ENCODE assay signal across 16 cellular contexts in genomic region chr2:109230980-109231420, GRCh38.
A peak's percentile ranks its signal among the peaks of the same experiment; 100 is the strongest.
DNase-seq lines count a peak whose midpoint lies in the region; ATAC-seq, FAIRE-seq and TF ChIP-seq lines count a peak whose summit lies in the region.
"Had no signal": no experiment of that assay in that cellular context is flagged by ENCODE, and none has a peak within 500 bp of the region (broad histone marks: within the 10 kb centered on the region; RNA-seq: fewer than 3 reads in every experiment).

No MANE protein-coding gene starts in this region.

- CTCF ChIA-PET in IMR-90 (lab: Yijun Ruan, JAX) (interaction anchor here (1.0 kb wide), 1 partner anchor 20 kb away, joined by 3 read pairs; no protein-coding TSS in a partner anchor), H1 (lab: Charles Lee; ENCODE audit: partially characterized antibody) (interaction anchor here (0.6 to 0.9 kb wide), 2 partner anchors 101 to 504 kb away, joined by 3 read pairs; no protein-coding TSS in a partner anchor)

- BruUV-seq in IMR-90 (replicated peaks; lab: Mats Ljungman, UMichigan), result no TSS peak

- H3K36me3 ChIP-seq in IMR-90 (ENCODE audit: control insufficient read depth, insufficient read depth, low read length) (no peaks in the 10 kb centered on the region), H1 (ENCODE audit: control insufficient read depth in 2 of 4, insufficient read depth in 4 of 4, low read length in 3 of 4) (no peaks in the 10 kb centered on the region), osteoblast (ENCODE audit: insufficient read depth, low read length) (no peaks in the 10 kb centered on the region)

- TF ChIP-seq RAD21 in IMR-90 (IDR thresholded peaks at IDR 0.05; ENCODE audit: low read length), result no peak
- no peak for TF ChIP-seq RAD21 in H1 (IDR thresholded peaks at IDR 0.05 in 1 of 2, conservative IDR thresholded peaks at IDR 0.05 in 1 of 2; ENCODE audit: low read depth in 2 of 2, low read length in 2 of 2)

- peak; percentile 59 for DNase-seq in CD1c-positive myeloid dendritic cell (ENCODE audit: extremely low spot score)
- no peak for DNase-seq in IMR-90
- no peak for DNase-seq in H1 (ENCODE audit: low read depth in 1 of 2, low spot score in 2 of 2)
- DNase-seq in osteoblast (ENCODE audit: insufficient read length, low spot score, missing footprints), result no peak
- no peak for DNase-seq in NCI-H1436 treated with DMSO at 0.1 percent for 48 hours (lab: John Stamatoyannopoulos, UW)
- DNase-seq in kidney tubule cell (ENCODE audit: low spot score), result no peak
- DNase-seq in activated naive CD4-positive, alpha-beta T cell treated with anti-CD3 and anti-CD28 coated beads, Interleukin-2, amount 50 U/mL, for 16 hours, result no peak
- DNase-seq: amniotic stem cell; kidney; NCI-H1048; NCI-H526 treated with DMSO at 0.1 percent for 48 hours; stimulated activated CD4-positive, alpha-beta T cell treated with anti-CD3 and anti-CD28 coated beads, Interleukin-2, amount 100 ng/mL, for 24 hours; stimulated activated CD8-positive, alpha-beta memory T cell treated with anti-CD3 and anti-CD28 coated beads, Interleukin-4, amount 100 ng/mL, for 48 hours; T-helper 2 cell had no signal

- dilution Hi-C loops in IMR-90 (cut with HindIII; ENCODE audit: low sequenced_read_pairs, unreplicated experiment), result no loop called here

- intact Hi-C loops in IMR-90 (cut with micrococcal nuclease), result no loop called here

- TF ChIP-seq POLR2A in IMR-90 (IDR thresholded peaks at IDR 0.05; ENCODE audit: low read depth, low read length) (no peak), H1 (IDR thresholded peaks at IDR 0.05; ENCODE audit: control extremely low read depth in 1 of 2, low read depth in 2 of 2, low read length in 2 of 2) (no peak)

- H3K23me2 ChIP-seq in H1 (ENCODE audit: low read depth, low read length), result no peaks in the 10 kb centered on the region

- H3K4ac ChIP-seq in IMR-90 (ENCODE audit: low read depth, low read length) (0 out of 2 replicates have a peak overlapping the region, but pooled peaks have one; percentile 9), H1 (replicated peaks; ENCODE audit: insufficient read length, low read depth, low read length) (no peak overlapping the region)

- 0 out of 2 replicates have a peak overlapping the region, but pooled peaks have one; percentile 65 for H2BK12ac ChIP-seq in H1 (ENCODE audit: low read depth, low read length)

- H2AFZ ChIP-seq in IMR-90 (replicated peaks; ENCODE audit: low read length, poor library complexity) (no peak overlapping the region), H1 (ENCODE audit: low read length) (no peak overlapping the region), osteoblast (ENCODE audit: low read length) (no peak overlapping the region)

- H2BK120ac ChIP-seq in IMR-90 (ENCODE audit: low read depth, low read length) (no peak overlapping the region), H1 (replicated peaks; ENCODE audit: low read depth, low read length) (no peak overlapping the region)

- POLR2A ChIA-PET in IMR-90 (lab: Charles Lee; ENCODE audit: unreplicated experiment) (no interaction called here), H1 (lab: Charles Lee; ENCODE audit: partially characterized antibody) (no interaction called here)

- TF ChIP-seq CTCF in IMR-90 (conservative IDR thresholded peaks at IDR 0.05; ENCODE audit: low read depth, low read length) (no peak), H1 (IDR thresholded peaks at IDR 0.05; ENCODE audit: control extremely low read depth in 1 of 3, insufficient read depth in 1 of 3, low read depth in 1 of 3, low read length in 3 of 3) (no peak), osteoblast (IDR thresholded peaks at IDR 0.05; ENCODE audit: extremely low read depth, low read depth, low read length) (no peak)

- in situ Hi-C loops in IMR-90 (cut with MboI; ENCODE audit: low sequenced_read_pairs), result no loop called here

- H3K9me3 ChIP-seq in IMR-90 (ENCODE audit: control insufficient read depth, insufficient read depth, low read length) (no peaks in the 10 kb centered on the region), H1 (ENCODE audit: insufficient read depth in 2 of 2, low read depth in 1 of 2, low read length in 1 of 2) (peaks cover 0 to 3% of the 10 kb centered on the region in 2 experiments; a peak in 1 of 4 replicates), osteoblast (ENCODE audit: low read depth, low read length) (no peaks in the 10 kb centered on the region)

- H4K8ac ChIP-seq in IMR-90 (ENCODE audit: low read depth in 2 of 2, low read length in 2 of 2) (peak overlapping the region in 1 of 2 experiments; percentile 52; a peak in 2 of 4 replicates), H1 (ENCODE audit: extremely low read depth, insufficient read depth, low read length) (no peak overlapping the region)

- H2AK5ac ChIP-seq in IMR-90 (ENCODE audit: low read depth, low read length) (peak overlapping the region; percentile 79), H1 (ENCODE audit: low read depth, low read length) (no peak overlapping the region)

- H3K23ac ChIP-seq in IMR-90 (ENCODE audit: low read depth, low read length) (peak overlapping the region; percentile 29; the same call in 1 of the 2 replicates), H1 (ENCODE audit: insufficient read length) (no peak overlapping the region)

- H3K4me2 ChIP-seq in IMR-90 (ENCODE audit: low read depth, low read length) (no peak overlapping the region; the same call in 1 of the 2 replicates), H1 (ENCODE audit: insufficient read depth in 1 of 2, low read depth in 2 of 2, low read length in 2 of 2) (no peak overlapping the region), osteoblast (ENCODE audit: insufficient read depth, low read length) (peak overlapping the region; percentile 15)

- H3K9me1 ChIP-seq in IMR-90 (ENCODE audit: insufficient read depth, low read length), result peaks cover 17% of the 10 kb centered on the region; the same call in 1 of the 2 replicates

- no peak overlapping the region for H3K9ac ChIP-seq in IMR-90 (ENCODE audit: low read depth, low read length)
- no peak overlapping the region for H3K9ac ChIP-seq in H1 (replicated peaks in 1 of 4; ENCODE audit: extremely low read depth in 1 of 4, low read depth in 3 of 4, low read length in 3 of 4)

- H3K4me3 ChIP-seq in IMR-90 (ENCODE audit: insufficient read depth, low read depth, low read length) (no peak overlapping the region), H1 (ENCODE audit: extremely low read depth in 1 of 4, insufficient read depth in 2 of 4, low read depth in 3 of 4, low read length in 4 of 4) (no peak overlapping the region), osteoblast (ENCODE audit: insufficient read depth, low read length) (no peak overlapping the region)
- H3K4me3 ChIP-seq: coronary artery had no signal

- H3K56ac ChIP-seq in IMR-90 (ENCODE audit: extremely low read depth, insufficient read depth, low read length) (no peak overlapping the region), H1 (replicated peaks; ENCODE audit: insufficient read length, low read depth, low read length) (no peak overlapping the region)

- no peak overlapping the region for H2AK9ac ChIP-seq in IMR-90 (replicated peaks; ENCODE audit: low read depth, low read length, poor library complexity)

- H3K27ac ChIP-seq in IMR-90 (ENCODE audit: insufficient read depth, low read length) (no peak overlapping the region), H1 (ENCODE audit: low read depth, low read length) (no peak overlapping the region), osteoblast (ENCODE audit: low read depth, low read length) (no peak overlapping the region)
- H3K27ac ChIP-seq: epithelial cell of prostate had no signal

- H3K18ac ChIP-seq in IMR-90 (ENCODE audit: low read depth, low read length) (peak overlapping the region; percentile 9; the same call in 1 of the 2 replicates), H1 (ENCODE audit: extremely low read depth, low read length) (no peak overlapping the region)

- H3K4me1 ChIP-seq in IMR-90 (ENCODE audit: control insufficient read depth, insufficient read depth, low read length) (peaks cover 10% of the 10 kb centered on the region), H1 (replicated peaks in 1 of 4; ENCODE audit: control insufficient read depth in 3 of 4, insufficient read depth in 4 of 4, low read length in 3 of 4) (peaks cover 0 to 4% (median 2%) of the 10 kb centered on the region in 4 experiments; a peak in 3 of 7 replicates), osteoblast (ENCODE audit: insufficient read depth, low read length) (peaks cover 6% of the 10 kb centered on the region)

- peak overlapping the region; percentile 30 for H4K5ac ChIP-seq in IMR-90 (ENCODE audit: low read depth, low read length)
- no peak overlapping the region for H4K5ac ChIP-seq in H1 (ENCODE audit: insufficient read length, low read depth, low read length)

- no CpG with 5 or more reads among the region's 7 CpGs for WGBS in IMR-90 (ENCODE audit: extremely low coverage in 2 of 2, insufficient read length in 1 of 2), 2 experiments
- WGBS in H1 (ENCODE audit: extremely low coverage in 1 of 2, insufficient coverage in 1 of 2, insufficient read length in 1 of 2, insufficient replicate concordance in 2 of 2, low coverage in 1 of 2, low lambda C conversion rate in 2 of 2, missing lambda C conversion rate in 1 of 2), 2 experiments, result 88% methylated on average over 7 of the region's 7 CpGs; no CpG with 5 or more reads in 1 of the 2 experiments

- peaks cover 45% of the 10 kb centered on the region for H4K20me1 ChIP-seq in IMR-90 (ENCODE audit: insufficient read depth, low read length)
- H4K20me1 ChIP-seq in H1 (replicated peaks in 1 of 2; ENCODE audit: control insufficient read depth in 1 of 2, insufficient read depth in 2 of 2, low read length in 2 of 2), result no peaks in the 10 kb centered on the region
- peaks cover 77% of the 10 kb centered on the region for H4K20me1 ChIP-seq in osteoblast (ENCODE audit: insufficient read depth, low read length)

- no peak for TF ChIP-seq EP300 in H1 (IDR thresholded peaks at IDR 0.05; ENCODE audit: borderline replicate concordance in 1 of 2, low read depth in 2 of 2, low read length in 2 of 2)

- H2BK15ac ChIP-seq in IMR-90 (ENCODE audit: low read depth, low read length), result no peak overlapping the region
- no peak overlapping the region for H2BK15ac ChIP-seq in H1 (ENCODE audit: low read length)

- no peak overlapping the region for H3K14ac ChIP-seq in IMR-90 (replicated peaks; ENCODE audit: low read depth, low read length)
- no peak overlapping the region for H3K14ac ChIP-seq in H1 (ENCODE audit: insufficient read length)

- H2BK20ac ChIP-seq in IMR-90 (ENCODE audit: low read depth, low read length) (no peak overlapping the region), H1 (ENCODE audit: low read length) (no peak overlapping the region)

- FAIRE-seq in H1 (lab: Jason Lieb, UNC), result no peak
- FAIRE-seq: kidney had no signal

- no peaks in the 10 kb centered on the region for H3K27me3 ChIP-seq in IMR-90 (ENCODE audit: control insufficient read depth, insufficient read depth, low read length)
- no peaks in the 10 kb centered on the region for H3K27me3 ChIP-seq in H1 (replicated peaks in 1 of 4; ENCODE audit: control insufficient read depth in 3 of 4, extremely low read depth in 1 of 4, insufficient read depth in 3 of 4, low read length in 3 of 4)
- H3K27me3 ChIP-seq in osteoblast (ENCODE audit: insufficient read depth, low read length), result no peaks in the 10 kb centered on the region

- no peaks in the 10 kb centered on the region for H3K79me2 ChIP-seq in H1 (ENCODE audit: control insufficient read depth in 1 of 2, insufficient read depth in 2 of 2, low read length in 2 of 2)
- H3K79me2 ChIP-seq in osteoblast (ENCODE audit: insufficient read depth, low read length), result peaks cover 74% of the 10 kb centered on the region

- H2BK5ac ChIP-seq in IMR-90 (ENCODE audit: low read depth, low read length, poor library complexity, severe bottlenecking) (no peak overlapping the region), H1 (ENCODE audit: low read depth, low read length) (no peak overlapping the region)

- H4K91ac ChIP-seq in IMR-90 (ENCODE audit: insufficient read depth, low read depth, low read length) (no peak overlapping the region), H1 (replicated peaks; ENCODE audit: insufficient read length, low read length) (no peak overlapping the region)

- ATAC-seq in IMR-90 (ENCODE audit: low read depth), result no peak; the same call in 1 of the 2 replicates

- peaks cover 55 to 88% of the 10 kb centered on the region in 2 experiments for H3K79me1 ChIP-seq in IMR-90 (ENCODE audit: low read depth in 1 of 2, low read length in 2 of 2)
- H3K79me1 ChIP-seq in H1 (ENCODE audit: low read depth, low read length), result no peaks in the 10 kb centered on the region
